12 cellular contexts compared by ENCODE assay signal in the genomic region with DNA sequence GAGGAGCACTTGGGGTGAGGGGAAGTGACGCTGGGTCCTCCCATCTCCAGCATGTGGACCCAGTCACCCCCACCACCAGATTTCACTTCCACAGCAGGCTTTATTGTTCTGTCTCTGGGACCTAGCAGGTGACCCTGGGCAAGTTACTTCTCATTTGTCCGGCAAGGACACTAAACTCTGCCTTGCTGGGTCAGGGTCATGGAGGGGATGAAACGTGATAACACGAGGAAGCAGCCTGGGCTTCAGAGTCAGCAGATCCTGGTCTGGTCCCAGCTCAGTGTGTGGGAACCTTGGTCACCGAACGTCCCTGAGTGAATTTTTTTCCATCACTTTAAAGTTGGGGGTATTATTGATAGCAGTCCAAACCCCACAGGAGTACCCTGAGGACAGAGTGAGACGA. TPM values are rescaled to one million over a fixed set of nuclear protein-coding genes. Genes with fewer than 3 reads are reported as not detected.
DNase-seq lines count a peak whose midpoint lies in the region; ATAC-seq and TF ChIP-seq lines count a peak whose summit lies in the region.
"Had no signal": no experiment of that assay in that cellular context is flagged by ENCODE, and none has a peak within 500 bp of the region (broad histone marks: within the 10 kb centered on the region; RNA-seq: fewer than 3 reads in every experiment).

No MANE protein-coding gene starts in this region.

- dilution Hi-C loops in mammary epithelial cell (cut with HindIII; ENCODE audit: low sequenced_read_pairs) = loop anchor here (10.0 kb wide), 1 partner anchor 327 kb away; no protein-coding TSS in a partner anchor

- no peaks in the 10 kb centered on the region for H3K9me3 ChIP-seq in mammary epithelial cell (replicated peaks; ENCODE audit: insufficient read depth, low read length)
- H3K9me3 ChIP-seq: prostate gland, tibial nerve had no signal

- no peaks in the 10 kb centered on the region for H3K9me3 Mint-ChIP-seq in naive thymus-derived CD8-positive, alpha-beta T cell

- ATAC-seq in naive thymus-derived CD8-positive, alpha-beta T cell = no peak
- ATAC-seq in HG02981 (IDR thresholded peaks at IDR 0.05; ENCODE audit: unreplicated experiment) (no peak), GM19035 (IDR thresholded peaks at IDR 0.05; ENCODE audit: unreplicated experiment) (no peak)
- ATAC-seq: left colon had no signal

- CTCF ChIA-PET in mammary epithelial cell (lab: Charles Lee; ENCODE audit: low non-redundant PET) = no interaction called here

- H3K9ac ChIP-seq in mammary epithelial cell (ENCODE audit: insufficient read depth, low read length) = no peak overlapping the region

- no peak overlapping the region for H3K27ac ChIP-seq in mammary epithelial cell (ENCODE audit: insufficient read depth, low read depth, low read length)

- H3K27me3 Mint-ChIP-seq in naive thymus-derived CD8-positive, alpha-beta T cell = no peaks in the 10 kb centered on the region

- H3K4me1 Mint-ChIP-seq in naive thymus-derived CD8-positive, alpha-beta T cell = peaks cover 23 to 52% (median 44%) of the 10 kb centered on the region in 4 donors

- H3K27ac Mint-ChIP-seq in naive thymus-derived CD8-positive, alpha-beta T cell = peak overlapping the region in 7 of 10 donors; percentile 2 to 92 (median 75)

- BruUV-seq in mammary epithelial cell (replicated peaks; lab: Mats Ljungman, UMichigan) = no TSS peak

- peaks cover 27% of the 10 kb centered on the region for H3K36me3 ChIP-seq in mammary epithelial cell (ENCODE audit: insufficient read depth, low read length)

- H4K20me1 ChIP-seq in mammary epithelial cell (ENCODE audit: insufficient read depth, low read length) = no peaks in the 10 kb centered on the region

- H2AFZ ChIP-seq in mammary epithelial cell (ENCODE audit: low read depth, low read length) = no peak overlapping the region

- peaks cover 2 to 44% (median 8%) of the 10 kb centered on the region in 3 donors for H3K36me3 Mint-ChIP-seq in naive thymus-derived CD8-positive, alpha-beta T cell

- peak overlapping the region in 5 of 10 donors; percentile 36 to 100 (median 73) for H3K4me3 Mint-ChIP-seq in naive thymus-derived CD8-positive, alpha-beta T cell

- H3K4me2 ChIP-seq in mammary epithelial cell (ENCODE audit: insufficient read depth, low read depth, low read length) = peak overlapping the region; percentile 29

- H3K4me1 ChIP-seq in mammary epithelial cell (ENCODE audit: insufficient read depth, low read length) = peaks cover 41% of the 10 kb centered on the region
- H3K4me1 ChIP-seq: prostate gland had no signal

- DNase-seq in AG10803 (ENCODE audit: low read depth) (no peak), HFF-Myc (ENCODE audit: extremely low read depth, low read depth) (no peak), mammary epithelial cell (no peak), NCI-H1436 treated with DMSO at 0.1 percent for 48 hours (lab: John Stamatoyannopoulos, UW) (no peak), ecto neural progenitor cell (ENCODE audit: low spot score) (no peak)
- DNase-seq in naive thymus-derived CD8-positive, alpha-beta T cell = no peak
- DNase-seq: left colon, NCI-H1105 treated with DMSO at 0.1 percent for 48 hours had no signal

- no peaks in the 10 kb centered on the region for H3K27me3 ChIP-seq in mammary epithelial cell (ENCODE audit: insufficient read depth, low read length)
- H3K27me3 ChIP-seq: tibial nerve had no signal

- in situ Hi-C loops in mammary epithelial cell (cut with MboI; ENCODE audit: low sequenced_read_pairs in 2 of 2) = loop anchor here in 1 of 2 donors (10.0 kb wide), 1 partner anchor 187 kb away; no protein-coding TSS in a partner anchor

- intact Hi-C loops in mammary epithelial cell (cut with micrococcal nuclease) = loop anchor here (10.0 kb wide), 1 partner anchor 637 kb away; a partner anchor contains a TSS

- H3K4me3 ChIP-seq in AG10803 (ENCODE audit: low read length) (peak overlapping the region; percentile 9; the same call in 1 of the 2 replicates), HFF-Myc (replicated peaks; ENCODE audit: low read depth, low read length) (peak overlapping the region; percentile 67), mammary epithelial cell (replicated peaks in 1 of 3; ENCODE audit: insufficient read depth in 1 of 3, low read depth in 2 of 3, low read length in 3 of 3) (no peak overlapping the region)
- H3K4me3 ChIP-seq: tibial nerve had no signal

- 74% methylated on average over 6 of the region's 7 CpGs for WGBS in mammary epithelial cell (ENCODE audit: low coverage, missing lambda C conversion rate)

- TF ChIP-seq CTCF in AG10803 (conservative IDR thresholded peaks at IDR 0.05; ENCODE audit: low read length) (no peak), HFF-Myc (IDR thresholded peaks at IDR 0.05; ENCODE audit: low read depth, low read length, missing control alignments) (no peak), mammary epithelial cell (conservative IDR thresholded peaks at IDR 0.05 in 1 of 2, IDR thresholded peaks at IDR 0.05 in 1 of 2; ENCODE audit: extremely low read depth in 1 of 2, insufficient read depth in 1 of 2, low read depth in 1 of 2, low read length in 2 of 2) (no peak)

- POLR2A ChIA-PET in naive thymus-derived CD8-positive, alpha-beta T cell (lab: Charles Lee) = interaction anchor here (0.6 kb wide), 2 partner anchors 303 to 358 kb away, joined by 3 to 4 read pairs; no protein-coding TSS in a partner anchor

- H3K79me2 ChIP-seq in mammary epithelial cell (ENCODE audit: insufficient read depth, low read length) = peaks cover 87% of the 10 kb centered on the region

RNA-seq across cellular contexts. Expression of a gene that starts 3.9 kb away (rescaled TPM):
- total RNA-seq in mammary epithelial cell = 100 to 1,000 TPM; 231 to 360 TPM
- polyA plus RNA-seq in mammary epithelial cell = 359 TPM
- polyA minus RNA-seq in mammary epithelial cell = 578 TPM
- total RNA-seq in naive thymus-derived CD8-positive, alpha-beta T cell = 100 to 1,000 TPM; 122 to 125 TPM
- 100 to 1,000 TPM; 156 to 176 (median 163) TPM for polyA plus RNA-seq in naive thymus-derived CD8-positive, alpha-beta T cell

RNA-seq across cellular contexts. Expression of a gene that starts 21.0 kb away (rescaled TPM):
- 100 to 1,000 TPM; 110 to 163 TPM for total RNA-seq in mammary epithelial cell
- 176 TPM for polyA plus RNA-seq in mammary epithelial cell
- 203 TPM for polyA minus RNA-seq in mammary epithelial cell
- 10 to 100 TPM; 48.2 to 49.0 TPM for total RNA-seq in naive thymus-derived CD8-positive, alpha-beta T cell
- polyA plus RNA-seq in naive thymus-derived CD8-positive, alpha-beta T cell = 10 to 100 TPM in 1 of 3 donors, 1 to 10 TPM in 2; 3.1 to 13.6 (median 6.1) TPM

RNA-seq across cellular contexts. Expression of a gene that starts 35.3 kb away (rescaled TPM):
- total RNA-seq in mammary epithelial cell = 10 to 100 TPM; 23.7 to 27.3 TPM
- 14.2 TPM for polyA plus RNA-seq in mammary epithelial cell
- 71.7 TPM for polyA minus RNA-seq in mammary epithelial cell
- total RNA-seq in naive thymus-derived CD8-positive, alpha-beta T cell = 100 to 1,000 TPM; 191 to 195 TPM
- 100 to 1,000 TPM; 130 to 171 (median 137) TPM for polyA plus RNA-seq in naive thymus-derived CD8-positive, alpha-beta T cell

RNA-seq across cellular contexts. Expression of a gene that starts 52.5 kb away (rescaled TPM):
- 10 to 100 TPM; 33.3 to 42.1 TPM for total RNA-seq in mammary epithelial cell
- polyA plus RNA-seq in mammary epithelial cell = 29.7 TPM
- 47.5 TPM for polyA minus RNA-seq in mammary epithelial cell
- total RNA-seq in naive thymus-derived CD8-positive, alpha-beta T cell = 10 to 100 TPM; 52.3 to 55.0 TPM
- polyA plus RNA-seq in naive thymus-derived CD8-positive, alpha-beta T cell = 10 to 100 TPM; 17.6 to 39.2 (median 27.9) TPM

RNA-seq across cellular contexts. Expression of a gene that starts 53.0 kb away (rescaled TPM):
- total RNA-seq in mammary epithelial cell = 10 to 100 TPM; 42.3 to 57.2 TPM
- polyA plus RNA-seq in mammary epithelial cell = 52.6 TPM
- 44.4 TPM for polyA minus RNA-seq in mammary epithelial cell
- 10 to 100 TPM; 50.6 to 50.8 TPM for total RNA-seq in naive thymus-derived CD8-positive, alpha-beta T cell
- 100 to 1,000 TPM; 171 to 185 (median 175) TPM for polyA plus RNA-seq in naive thymus-derived CD8-positive, alpha-beta T cell

Comparison
In these comparisons a context has a peak if more than half of its experiments do, and no peak if none do; other contexts are left out.
1. H3K4me3 ChIP-seq: peak in AG10803 (single experiment) and HFF-Myc (single experiment); none in mammary epithelial cell (0 of 3).
2. RNA of a gene that starts 35.3 kb away (total RNA-seq): 191 to 195 TPM in naive thymus-derived CD8-positive, alpha-beta T cell; 23.7 to 27.3 TPM in mammary epithelial cell; every median in the first group is over 4 times any median in the second.